ENCODE assay signal across 7 cellular contexts in genomic region chrX:8731579-8732395, GRCh38. TPM values are rescaled to one million over a fixed set of nuclear protein-coding genes. Genes with fewer than 3 reads are reported as not detected.
DNase-seq lines count a peak whose midpoint lies in the region; ATAC-seq and TF ChIP-seq lines count a peak whose summit lies in the region.

TSS of gene ANOS1 (minus strand) at chrX:8732137. CDS start at chrX:8732036, 101 bp downstream.

- peaks cover 6 to 21% (median 8%) of the 10 kb centered on the region in 3 donors for H3K27me3 Mint-ChIP-seq in immature natural killer cell (ENCODE audit: low read depth in 3 of 3)

- intact Hi-C loops in head of caudate nucleus (cut with DNase I): loop anchor here (10.0 kb wide), 1 partner anchor 547 kb away; no protein-coding TSS in a partner anchor

- no peak for DNase-seq in RWPE2 (ENCODE audit: low spot score)
- DNase-seq in head of caudate nucleus: peak in 41 of 42 donors; percentile 14 to 86 (median 70)
- DNase-seq in pons (ENCODE audit: low spot score): peak; percentile 46
- no peak for DNase-seq in stimulated activated naive CD4-positive, alpha-beta T cell treated with Interleukin-2 at 50 U/mL for 16 hours (lab: John Stamatoyannopoulos, UW)
- no peak for DNase-seq in immature natural killer cell

- peak within 1 kb of the TSS; percentile 66; the same call in 1 of the 2 replicates for H3K27ac ChIP-seq in HEK293 (ENCODE audit: extremely low read depth, low read depth, low read length)
- H3K27ac ChIP-seq in RWPE2 (ENCODE audit: poor library complexity, severe bottlenecking): no peak within 1 kb of the TSS

- no peak within 1 kb of the TSS for H3K4me3 Mint-ChIP-seq in immature natural killer cell

- H3K4me1 Mint-ChIP-seq in immature natural killer cell: no peaks in the 10 kb centered on the region

- peaks cover 0 to 4% (median 0%) of the 10 kb centered on the region in 3 donors for H3K36me3 Mint-ChIP-seq in immature natural killer cell

- H3K27ac Mint-ChIP-seq in immature natural killer cell: no peak within 1 kb of the TSS

- H3K9me3 Mint-ChIP-seq in immature natural killer cell: no peaks in the 10 kb centered on the region

- H3K27me3 ChIP-seq in RWPE2 (ENCODE audit: insufficient read depth, poor library complexity, severe bottlenecking): no peaks in the 10 kb centered on the region

- H3K4me3 ChIP-seq in HEK293 (ENCODE audit: low read depth, low read length): peak within 1 kb of the TSS; percentile 64
- H3K4me3 ChIP-seq in RWPE2 (ENCODE audit: severe bottlenecking): peak within 1 kb of the TSS; percentile 60

- TF ChIP-seq CTCF in HEK293 (tag by site-specific recombination; IDR thresholded peaks at IDR 0.05) (no peak), RWPE2 (IDR thresholded peaks at IDR 0.05; ENCODE audit: poor library complexity, severe bottlenecking) (no peak)

- no peaks in the 10 kb centered on the region for H3K36me3 ChIP-seq in HEK293 (ENCODE audit: control insufficient read depth in 2 of 2, insufficient read depth in 1 of 2, low read length in 2 of 2)
- no peaks in the 10 kb centered on the region for H3K36me3 ChIP-seq in RWPE2 (ENCODE audit: low read depth)

- POLR2A ChIA-PET in HEK293 (lab: Yijun Ruan, JAX): interaction anchor here (0.6 to 1.6 kb wide), 2 partner anchors 10 to 206 kb away, joined by 3 to 7 read pairs; no protein-coding TSS in a partner anchor

- H3K9me3 ChIP-seq in HEK293 (ENCODE audit: control insufficient read depth, insufficient read depth, low read depth, low read length) (no peaks in the 10 kb centered on the region), RWPE2 (ENCODE audit: severe bottlenecking) (no peaks in the 10 kb centered on the region)

- CTCF ChIA-PET in HEK293 (lab: Yijun Ruan, JAX): no interaction called here

- ATAC-seq in RWPE2 (ENCODE audit: low read depth) (peak; percentile 85), HG03469 (IDR thresholded peaks at IDR 0.05; ENCODE audit: unreplicated experiment) (no peak)

- H3K4me1 ChIP-seq in HEK293 (ENCODE audit: control insufficient read depth, insufficient read depth, low read length) (peaks cover under 1% of the 10 kb centered on the region; the same call in 1 of the 2 replicates), RWPE2 (ENCODE audit: insufficient read depth, poor library complexity, severe bottlenecking) (no peaks in the 10 kb centered on the region)

TF ChIP-seq in HEK293, 187 proteins besides CTCF, POLR2A, EP300 and RAD21:
- TF ChIP-seq ZNF341 (tag by site-specific recombination; IDR thresholded peaks at IDR 0.05; ENCODE audit: low read depth) (no peak), PBX3 (CRISPR knock-in tag; IDR thresholded peaks at IDR 0.05) (peak; percentile 66; the same call in 1 of the 2 replicates), SETDB1 (IDR thresholded peaks at IDR 0.05; ENCODE audit: insufficient read length, low read length) (no peak), OVOL3 (tag by site-specific recombination; IDR thresholded peaks at IDR 0.05) (no peak), ZNF76 (tag by site-specific recombination; IDR thresholded peaks at IDR 0.05; ENCODE audit: borderline replicate concordance, low read depth) (no peak), ZNF239 (tag by site-specific recombination; IDR thresholded peaks at IDR 0.05) (no peak), ZBTB44 (tag by site-specific recombination; IDR thresholded peaks at IDR 0.05) (no peak), ZNF132 (tag by site-specific recombination; IDR thresholded peaks at IDR 0.05; ENCODE audit: borderline replicate concordance) (no peak), ZNF362 (tag by site-specific recombination; IDR thresholded peaks at IDR 0.05) (no peak), ZBTB20 (tag by site-specific recombination; IDR thresholded peaks at IDR 0.05) (no peak), OSR2 (tag by site-specific recombination; IDR thresholded peaks at IDR 0.05) (no peak), SALL2 (tag by site-specific recombination; IDR thresholded peaks at IDR 0.05; ENCODE audit: borderline replicate concordance) (no peak), REPIN1 (tag by site-specific recombination; IDR thresholded peaks at IDR 0.05; ENCODE audit: low read depth) (no peak), ZNF221 (tag by site-specific recombination; IDR thresholded peaks at IDR 0.05; ENCODE audit: borderline replicate concordance) (no peak), ZBTB7A (tag by site-specific recombination; IDR thresholded peaks at IDR 0.05; ENCODE audit: low read depth) (no peak), ZNF354C (tag by site-specific recombination; IDR thresholded peaks at IDR 0.05; ENCODE audit: borderline replicate concordance, low read depth) (no peak), ZNF19 (tag by site-specific recombination; IDR thresholded peaks at IDR 0.05; ENCODE audit: low read depth) (no peak), SP2 (tag by site-specific recombination; IDR thresholded peaks at IDR 0.05) (peak; percentile 61), INSM2 (tag by site-specific recombination; IDR thresholded peaks at IDR 0.05) (no peak), KLF10 (tag by site-specific recombination; IDR thresholded peaks at IDR 0.05) (peak; percentile 79), ZNF544 (tag by site-specific recombination; IDR thresholded peaks at IDR 0.05) (no peak), ZEB2 (tag by site-specific recombination; IDR thresholded peaks at IDR 0.05) (no peak)

RNA-seq across cellular contexts. Expression of gene ANOS1, which starts in this region (rescaled TPM):
- not detected for polyA plus RNA-seq in immature natural killer cell

Comparison
In these comparisons a context has a peak if more than half of its experiments do, and no peak if none do; other contexts are left out.
1. DNase-seq: peak in head of caudate nucleus (41 of 42) and pons (single experiment); none in RWPE2 (single experiment), stimulated activated naive CD4-positive, alpha-beta T cell treated with Interleukin-2 at 50 U/mL for 16 hours (single experiment) and immature natural killer cell (0 of 3).